ENCODE assay signal across 8 cellular contexts in genomic region chr21:33931052-33931798, GRCh38. TPM values are rescaled to one million over a fixed set of nuclear protein-coding genes. Genes with fewer than 3 reads are reported as not detected.
A peak's percentile ranks its signal among the peaks of the same experiment; 100 is the strongest.
DNase-seq lines count a peak whose midpoint lies in the region; ATAC-seq and TF ChIP-seq lines count a peak whose summit lies in the region.
"Not testable (repeated sequence)": the region's sequence is repeated elsewhere in the genome, so short reads cannot be mapped to it uniquely, and the experiment has no call there.

No MANE protein-coding gene starts in this region.

- not testable (repeated sequence) for H3K36me3 ChIP-seq in HUES48 (ENCODE audit: control insufficient read depth, insufficient read depth, low read length); lower lobe of right lung; uterus

- DNase-seq in NCI-H82 (lab: John Stamatoyannopoulos, UW), result peak; percentile 59
- DNase-seq in activated CD4-positive, CD25-positive, alpha-beta regulatory T cell (lab: John Stamatoyannopoulos, UW), result peak; percentile 24 to 52 (median 34)
- DNase-seq in activated naive CD4-positive, alpha-beta T cell treated with anti-CD3 and anti-CD28 coated beads, Interleukin-2, amount 10 ng/mL, durations not matched to agents 7 days and 5 days, result peak; percentile 67
- not testable (repeated sequence) for DNase-seq in epithelial cell of proximal tubule (ENCODE audit: low read depth); lower lobe of right lung; uterus

- not testable (repeated sequence) for TF ChIP-seq POLR2A in uterus (IDR thresholded peaks at IDR 0.05)

- H3K4me1 ChIP-seq in HUES48 (ENCODE audit: control insufficient read depth, insufficient read depth, low read length); lower lobe of right lung; uterus: not testable (repeated sequence)

- H3K27ac Mint-ChIP-seq in activated naive CD4-positive, alpha-beta T cell treated with anti-CD3 and anti-CD28 coated beads, Interleukin-2, amount 10 ng/mL, durations not matched to agents 7 days and 5 days, result peak overlapping the region; percentile 99

- ATAC-seq in lower lobe of right lung, result peak in 1 of 2 donors; percentile 61

- not testable (repeated sequence) for TF ChIP-seq CTCF in epithelial cell of proximal tubule (conservative IDR thresholded peaks at IDR 0.05; ENCODE audit: low read depth, low read length); lower lobe of right lung (IDR thresholded peaks at IDR 0.05); uterus (IDR thresholded peaks at IDR 0.05)

- H3K27me3 ChIP-seq in HUES48 (ENCODE audit: control insufficient read depth, insufficient read depth, low read length); lower lobe of right lung (ENCODE audit: low read depth); uterus: not testable (repeated sequence)

- peak overlapping the region; percentile 53 for H3K4me3 ChIP-seq in HUES48 (ENCODE audit: low read depth, low read length)
- H3K4me3 ChIP-seq in epithelial cell of proximal tubule (ENCODE audit: low read depth, low read length), result peak overlapping the region; percentile 32
- H3K4me3 ChIP-seq in lower lobe of right lung, result peak overlapping the region; percentile 53
- peak overlapping the region; percentile 28 to 52 (median 36) for H3K4me3 ChIP-seq in skin epidermis
- peak overlapping the region; percentile 30 to 32 for H3K4me3 ChIP-seq in uterus

- H3K9me3 Mint-ChIP-seq in activated naive CD4-positive, alpha-beta T cell treated with anti-CD3 and anti-CD28 coated beads, Interleukin-2, amount 10 ng/mL, durations not matched to agents 7 days and 5 days, result not testable (repeated sequence)

- not testable (repeated sequence) for H3K9me3 ChIP-seq in HUES48 (ENCODE audit: control insufficient read depth, insufficient read depth, low read length); lower lobe of right lung; uterus

- peaks cover 32% of the 10 kb centered on the region for H3K36me3 Mint-ChIP-seq in activated naive CD4-positive, alpha-beta T cell treated with anti-CD3 and anti-CD28 coated beads, Interleukin-2, amount 10 ng/mL, durations not matched to agents 7 days and 5 days

- not testable (repeated sequence) for H3K27me3 Mint-ChIP-seq in activated naive CD4-positive, alpha-beta T cell treated with anti-CD3 and anti-CD28 coated beads, Interleukin-2, amount 10 ng/mL, durations not matched to agents 7 days and 5 days

- H3K4me3 Mint-ChIP-seq in activated naive CD4-positive, alpha-beta T cell treated with anti-CD3 and anti-CD28 coated beads, Interleukin-2, amount 10 ng/mL, durations not matched to agents 7 days and 5 days, result peak overlapping the region; percentile 91

- peak overlapping the region; percentile 57; the same call in 1 of the 2 replicates for H3K9ac ChIP-seq in HUES48 (ENCODE audit: low read depth, low read length)

- peaks cover 52% of the 10 kb centered on the region for H3K4me1 Mint-ChIP-seq in activated naive CD4-positive, alpha-beta T cell treated with anti-CD3 and anti-CD28 coated beads, Interleukin-2, amount 10 ng/mL, durations not matched to agents 7 days and 5 days

- CTCF ChIA-PET in activated naive CD4-positive, alpha-beta T cell treated with anti-CD3 and anti-CD28 coated beads, Interleukin-2, amount 10 ng/mL, durations not matched to agents 7 days and 5 days (lab: Charles Lee), result interaction anchor here (1.2 kb wide), 1 partner anchor 23 kb away, joined by 3 read pairs; no protein-coding TSS in a partner anchor

- peak overlapping the region; percentile 76 for H3K27ac ChIP-seq in HUES48 (ENCODE audit: low read depth, low read length)
- peak overlapping the region; percentile 75 for H3K27ac ChIP-seq in lower lobe of right lung
- peak overlapping the region in 20 of 21 experiments; percentile 39 to 96 (median 79) for H3K27ac ChIP-seq in skin epidermis
- H3K27ac ChIP-seq in uterus, result peak overlapping the region in 1 of 2 donors; percentile 51

- intact Hi-C loops in lower lobe of right lung (cut with DNase I); uterus (cut with DNase I; ENCODE audit: low total_unique reads): not testable (repeated sequence)

RNA-seq across cellular contexts. Expression of gene ATP5PO, which starts 15.6 kb away (rescaled TPM):
- total RNA-seq in epithelial cell of proximal tubule (226 and 313 TPM in 2 replicates), lower lobe of right lung (100 TPM), uterus (100 to 1,000 TPM; 119 to 324 (median 148) TPM)
